In genomic region chr3:102059145-102059943, GRCh38 we compare ENCODE assay signal across 9 cellular contexts.
DNase-seq lines count a peak whose midpoint lies in the region; ATAC-seq and TF ChIP-seq lines count a peak whose summit lies in the region.
"Had no signal": no experiment of that assay in that cellular context is flagged by ENCODE, and none has a peak within 500 bp of the region (broad histone marks: within the 10 kb centered on the region; RNA-seq: fewer than 3 reads in every experiment).

No MANE protein-coding gene starts in this region.

- H3K36me3 ChIP-seq in spleen = no peaks in the 10 kb centered on the region

- peaks cover 2% of the 10 kb centered on the region for H3K9me3 Mint-ChIP-seq in activated CD8-positive, alpha-beta memory T cell treated with anti-CD3 and anti-CD28 coated beads, Interleukin-2, amount 10 ng/mL, durations not matched to agents 7 days and 5 days (ENCODE audit: low read depth)

- H3K4me3 ChIP-seq in spleen (no peak overlapping the region), foreskin fibroblast (ENCODE audit: low read depth in 1 of 2, low read length in 2 of 2) (no peak overlapping the region)

- CTCF ChIA-PET in activated CD8-positive, alpha-beta memory T cell treated with anti-CD3 and anti-CD28 coated beads, Interleukin-2, amount 10 ng/mL, durations not matched to agents 7 days and 5 days (lab: Charles Lee) = interaction anchor here (0.5 to 1.5 kb wide), 5 partner anchors 16 to 1399 kb away, joined by 3 read pairs; no protein-coding TSS in a partner anchor

- ATAC-seq in activated CD8-positive, alpha-beta memory T cell treated with anti-CD3 and anti-CD28 coated beads, Interleukin-2, amount 10 ng/mL, durations not matched to agents 7 days and 5 days = no peak
- ATAC-seq in HG02571 (IDR thresholded peaks at IDR 0.05; ENCODE audit: unreplicated experiment) (peak; percentile 84), HG03558 (IDR thresholded peaks at IDR 0.05; ENCODE audit: extremely low read depth, unreplicated experiment) (peak; percentile 57)

- H3K4me1 ChIP-seq in spleen = peaks cover 16 to 35% (median 27%) of the 10 kb centered on the region in 6 donors

- peak overlapping the region in 6 of 8 donors; percentile 19 to 66 (median 46) for H3K27ac ChIP-seq in spleen
- H3K27ac ChIP-seq: VCaP had no signal

- 64 to 78% (median 67%) methylated on average over 8 of the region's 8 CpGs for WGBS in spleen, 5 donors

- TF ChIP-seq CTCF in spleen (IDR thresholded peaks at IDR 0.05 in 8 of 11, conservative IDR thresholded peaks at IDR 0.05 in 3 of 11) (no peak), foreskin fibroblast (IDR thresholded peaks at IDR 0.05; ENCODE audit: low read depth, low read length) (no peak)

- peak; percentile 59 for DNase-seq in activated CD8-positive, alpha-beta memory T cell treated with anti-CD3 and anti-CD28 coated beads, Interleukin-2, amount 10 ng/mL, durations not matched to agents 7 days and 5 days
- DNase-seq in activated CD8-positive, alpha-beta memory T cell treated with anti-CD3 and anti-CD28 coated beads for 24 hours = no peak
- no peak for DNase-seq in spleen
- no peak for DNase-seq in T-helper 9 cell
- DNase-seq in GF-D8 (lab: John Stamatoyannopoulos, UW) = no peak
- no peak for DNase-seq in foreskin fibroblast

- intact Hi-C loops in spleen (cut with DNase I; ENCODE audit: low total_unique reads) = no loop called here

- no peaks in the 10 kb centered on the region for H3K9me3 ChIP-seq in spleen

- peaks cover 9% of the 10 kb centered on the region for H3K36me3 Mint-ChIP-seq in activated CD8-positive, alpha-beta memory T cell treated with anti-CD3 and anti-CD28 coated beads, Interleukin-2, amount 10 ng/mL, durations not matched to agents 7 days and 5 days

- H3K27ac Mint-ChIP-seq in activated CD8-positive, alpha-beta memory T cell treated with anti-CD3 and anti-CD28 coated beads, Interleukin-2, amount 10 ng/mL, durations not matched to agents 7 days and 5 days = no peak overlapping the region

- H3K4me1 Mint-ChIP-seq in activated CD8-positive, alpha-beta memory T cell treated with anti-CD3 and anti-CD28 coated beads, Interleukin-2, amount 10 ng/mL, durations not matched to agents 7 days and 5 days = peaks cover 28% of the 10 kb centered on the region

- no peaks in the 10 kb centered on the region for H3K27me3 Mint-ChIP-seq in activated CD8-positive, alpha-beta memory T cell treated with anti-CD3 and anti-CD28 coated beads, Interleukin-2, amount 10 ng/mL, durations not matched to agents 7 days and 5 days

- no peak overlapping the region for H3K4me3 Mint-ChIP-seq in activated CD8-positive, alpha-beta memory T cell treated with anti-CD3 and anti-CD28 coated beads, Interleukin-2, amount 10 ng/mL, durations not matched to agents 7 days and 5 days

- TF ChIP-seq POLR2A in spleen (IDR thresholded peaks at IDR 0.05) = no peak

- H3K27me3 ChIP-seq in spleen (replicated peaks in 1 of 7) = no peaks in the 10 kb centered on the region
